In the genomic region with DNA sequence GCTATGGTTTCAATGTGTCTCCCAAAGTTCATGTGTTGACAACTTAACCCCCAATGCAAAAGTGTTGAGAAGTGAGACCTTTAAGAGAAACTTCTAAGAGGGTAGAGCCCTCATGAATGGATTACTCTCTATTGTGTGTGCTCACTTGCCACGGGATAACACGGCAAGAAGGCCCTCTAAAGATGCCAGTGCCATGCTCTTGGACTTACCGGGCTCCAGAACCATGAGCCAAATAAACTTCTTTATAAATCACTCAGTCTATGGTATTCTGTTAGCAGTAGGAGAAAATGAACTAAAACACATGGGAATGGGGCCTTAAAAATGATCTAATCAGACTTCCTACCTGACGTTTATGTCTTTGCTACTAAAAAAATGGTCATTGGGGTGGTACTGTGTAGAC, we compare ENCODE assay signal across 31 cellular contexts.
"Had no signal": no experiment of that assay in that cellular context is flagged by ENCODE, and none has a peak within 500 bp of the region (broad histone marks: within the 10 kb centered on the region; RNA-seq: fewer than 3 reads in every experiment).

No MANE protein-coding gene starts in this region.

- ATAC-seq: activated naive CD8-positive, alpha-beta T cell treated with anti-CD3 and anti-CD28 coated beads, Interleukin-2, amount 50 U/mL, for 24 hours; activated T-cell treated with anti-CD3 and anti-CD28 coated beads, Interleukin-2, amount 50 U/mL, for 4 hours; body of pancreas; gastroesophageal sphincter; T-cell had no signal

- H3K27me3 Mint-ChIP-seq: activated CD4-positive, alpha-beta memory T cell treated with anti-CD3 and anti-CD28 coated beads, Interleukin-2, amount 10 ng/mL, durations not matched to agents 7 days and 5 days; activated CD4-positive, alpha-beta T cell treated with anti-CD3 and anti-CD28 coated beads, Interleukin-2, amount 10 ng/mL, durations not matched to agents 7 days and 5 days; activated naive CD4-positive, alpha-beta T cell treated with anti-CD3 and anti-CD28 coated beads, Interleukin-2, amount 50 U/mL, for 24 hours; activated naive CD8-positive, alpha-beta T cell treated with anti-CD3 and anti-CD28 coated beads for 36 hours; activated naive CD8-positive, alpha-beta T cell treated with anti-CD3 and anti-CD28 coated beads, Interleukin-2, amount 50 U/mL, for 24 hours; T-cell had no signal

- H3K27me3 ChIP-seq: adrenal gland, body of pancreas, esophagus squamous epithelium, gastroesophageal sphincter had no signal

- H3K4me3 ChIP-seq: adrenal gland, body of pancreas, esophagus squamous epithelium, gastroesophageal sphincter had no signal

- H3K27ac ChIP-seq: adrenal gland, body of pancreas, epithelial cell of prostate, esophagus squamous epithelium, gastroesophageal sphincter had no signal

- DNase-seq: activated CD4-positive, alpha-beta memory T cell treated with anti-CD3 and anti-CD28 coated beads, Interleukin-2, amount 10 ng/mL, durations not matched to agents 7 days and 5 days; activated CD4-positive, alpha-beta T cell treated with anti-CD3 and anti-CD28 coated beads for 1 hour; activated CD4-positive, alpha-beta T cell treated with anti-CD3 and anti-CD28 coated beads for 4 hours; activated CD4-positive, alpha-beta T cell treated with anti-CD3 and anti-CD28 coated beads, Interleukin-2, amount 10 ng/mL, durations not matched to agents 7 days and 5 days; activated CD4-positive, alpha-beta T cell treated with anti-CD3 and anti-CD28 coated beads, Interleukin-2, amount 50 U/mL, for 4 hours; activated CD8-positive, alpha-beta memory T cell treated with anti-CD3 and anti-CD28 coated beads for 24 hours; activated effector memory CD4-positive, alpha-beta T cell treated with anti-CD3 and anti-CD28 coated beads, Interleukin-2, amount 50 U/mL, for 16 hours; activated naive CD4-positive, alpha-beta T cell treated with anti-CD3 and anti-CD28 coated beads for 36 hours; activated naive CD8-positive, alpha-beta T cell treated with anti-CD3 and anti-CD28 coated beads for 36 hours; activated naive CD8-positive, alpha-beta T cell treated with anti-CD3 and anti-CD28 coated beads, Interleukin-2, amount 50 U/mL, for 24 hours; activated T-cell treated with anti-CD3 and anti-CD28 coated beads, Interleukin-2, amount 50 U/mL, for 4 hours; adrenal gland; amygdala; aorta; body of pancreas; caudate nucleus; cortex of kidney; dermis blood vessel endothelial cell; effector CD4-positive, alpha-beta T cell; esophagus squamous epithelium; foreskin melanocyte; SW 1271; T-cell had no signal

- FAIRE-seq: colon, endometrium, endothelial cell of umbilical vein had no signal

- H3K9me3 ChIP-seq: adrenal gland, body of pancreas, esophagus squamous epithelium, gastroesophageal sphincter had no signal

- H3K9me3 Mint-ChIP-seq: activated naive CD4-positive, alpha-beta T cell treated with anti-CD3 and anti-CD28 coated beads for 36 hours; activated naive CD4-positive, alpha-beta T cell treated with anti-CD3 and anti-CD28 coated beads, Interleukin-2, amount 50 U/mL, for 24 hours; activated T-cell treated with anti-CD3 and anti-CD28 coated beads, Interleukin-2, amount 50 U/mL, for 4 hours; T-cell; T-helper 1 cell treated with Interleukin-12 subunit alpha and Interleukin-12 subunit beta and Interleukin-4 antibody, amounts not matched to agents 30 μg/mL and 1 μg/mL, for 36 hours had no signal

- H3K4me3 Mint-ChIP-seq: activated CD4-positive, alpha-beta memory T cell treated with anti-CD3 and anti-CD28 coated beads, Interleukin-2, amount 10 ng/mL, durations not matched to agents 7 days and 5 days; activated CD4-positive, alpha-beta T cell treated with anti-CD3 and anti-CD28 coated beads, Interleukin-2, amount 10 ng/mL, durations not matched to agents 7 days and 5 days; activated naive CD4-positive, alpha-beta T cell treated with anti-CD3 and anti-CD28 coated beads for 36 hours; activated naive CD8-positive, alpha-beta T cell treated with anti-CD3 and anti-CD28 coated beads for 36 hours; activated naive CD8-positive, alpha-beta T cell treated with anti-CD3 and anti-CD28 coated beads, Interleukin-2, amount 50 U/mL, for 24 hours; activated T-cell treated with anti-CD3 and anti-CD28 coated beads, Interleukin-2, amount 50 U/mL, for 4 hours; T-helper 1 cell treated with Interleukin-12 subunit alpha and Interleukin-12 subunit beta and Interleukin-4 antibody, amounts not matched to agents 30 μg/mL and 1 μg/mL, for 36 hours had no signal

- H3K27ac Mint-ChIP-seq: activated CD4-positive, alpha-beta memory T cell treated with anti-CD3 and anti-CD28 coated beads, Interleukin-2, amount 10 ng/mL, durations not matched to agents 7 days and 5 days; activated CD4-positive, alpha-beta T cell treated with anti-CD3 and anti-CD28 coated beads, Interleukin-2, amount 10 ng/mL, durations not matched to agents 7 days and 5 days; activated naive CD4-positive, alpha-beta T cell treated with anti-CD3 and anti-CD28 coated beads for 36 hours; activated naive CD4-positive, alpha-beta T cell treated with anti-CD3 and anti-CD28 coated beads, Interleukin-2, amount 50 U/mL, for 24 hours; activated naive CD8-positive, alpha-beta T cell treated with anti-CD3 and anti-CD28 coated beads, Interleukin-2, amount 50 U/mL, for 24 hours; activated T-helper 2 cell treated with anti-CD3 and anti-CD28 coated beads, Interferon-gamma antibody, Interleukin-2, Interleukin-4, amounts not matched to agents 10 μg/mL and 5 μg/mL and 100 μg/mL, durations not matched to agents 14 hours and 24 hours and 36 hours; T-cell; T-helper 1 cell treated with Interleukin-12 subunit alpha and Interleukin-12 subunit beta and Interleukin-4 antibody, amounts not matched to agents 30 μg/mL and 1 μg/mL, for 36 hours had no signal

- H3K36me3 ChIP-seq: adrenal gland, esophagus squamous epithelium, gastroesophageal sphincter had no signal
